In genomic region chr12:13981296-13981962, GRCh38 we compare ENCODE assay signal across 10 cellular contexts. TPM values are rescaled to one million over a fixed set of nuclear protein-coding genes. Genes with fewer than 3 reads are reported as not detected.
DNase-seq lines count a peak whose midpoint lies in the region; ATAC-seq and TF ChIP-seq lines count a peak whose summit lies in the region.
"Had no signal": no experiment of that assay in that cellular context is flagged by ENCODE, and none has a peak within 500 bp of the region (broad histone marks: within the 10 kb centered on the region; RNA-seq: fewer than 3 reads in every experiment).

TSS of gene GRIN2B (minus strand) at chr12:13981602. CDS start at chr12:13866208, 115,394 bp downstream.

- H3K9me3 ChIP-seq in iPS-18c (ENCODE audit: control insufficient read depth, insufficient read depth, low read length), result no peaks in the 10 kb centered on the region
- no peaks in the 10 kb centered on the region for H3K9me3 ChIP-seq in skeletal muscle satellite cell (replicated peaks; ENCODE audit: low read length)

- peaks cover 3% of the 10 kb centered on the region for H3K4me1 ChIP-seq in skeletal muscle satellite cell (ENCODE audit: control insufficient read depth, insufficient read depth, low read length)

- H3K9ac ChIP-seq in skeletal muscle satellite cell (ENCODE audit: low read depth, low read length), result no peak within 1 kb of the TSS
- H3K9ac ChIP-seq: KMS-11 had no signal

- 1 to 4% methylated on average over 37 of the region's 37 CpGs for WGBS in lower leg skin, 2 donors

- no peak for TF ChIP-seq CTCF in lower leg skin (IDR thresholded peaks at IDR 0.05)

- no peak for TF ChIP-seq POLR2A in lower leg skin (IDR thresholded peaks at IDR 0.05)

- DNase-seq in NCI-H1417 (lab: John Stamatoyannopoulos, UW) (peak; percentile 17 to 63 (median 46)), NCI-H1417 treated with DMSO at 0.1 percent for 48 hours (lab: John Stamatoyannopoulos, UW) (no peak), SW480 (ENCODE audit: low spot score) (peak; percentile 44), COLO668 (lab: John Stamatoyannopoulos, UW; ENCODE audit: unreplicated experiment) (no peak), lower leg skin (ENCODE audit: low spot score in 2 of 2) (no peak)
- DNase-seq: activated CD4-positive, alpha-beta T cell treated with anti-CD3 and anti-CD28 coated beads, Interleukin-2, amount 50 U/mL, for 1 hour had no signal

- H3K27me3 ChIP-seq in skeletal muscle satellite cell (ENCODE audit: control insufficient read depth, insufficient read depth, low read length), result peaks cover 37% of the 10 kb centered on the region

- H3K4me3 ChIP-seq in iPS-18c (ENCODE audit: insufficient read depth, low read depth, low read length), result peak within 1 kb of the TSS; percentile 71
- no peak within 1 kb of the TSS for H3K4me3 ChIP-seq in skeletal muscle satellite cell (ENCODE audit: low read length)
- no peak within 1 kb of the TSS for H3K4me3 ChIP-seq in lower leg skin (ENCODE audit: low read depth, poor library complexity, severe bottlenecking)

- peak within 1 kb of the TSS; percentile 37 for H3K4me2 ChIP-seq in skeletal muscle satellite cell (ENCODE audit: low read length)
- H3K4me2 ChIP-seq: KMS-11 had no signal

- intact Hi-C loops in lower leg skin (cut with DNase I; ENCODE audit: low total_unique reads), result no loop called here

- ATAC-seq in GM21825 (IDR thresholded peaks at IDR 0.05; ENCODE audit: unreplicated experiment), result no peak

- H3K36me3 ChIP-seq in skeletal muscle satellite cell (ENCODE audit: insufficient read depth, low read length), result no peaks in the 10 kb centered on the region

RNA-seq across cellular contexts. Expression of gene GRIN2B, which starts in this region (rescaled TPM):
- not detected in 2 replicates for total RNA-seq in skeletal muscle satellite cell (2012; rRNA removed)
- under 1 TPM; under 0.01 to 0.34 (median 0.04) TPM for total RNA-seq in lower leg skin

Comparison
In these comparisons a context has a peak if more than half of its experiments do, and no peak if none do; other contexts are left out.
1. DNase-seq: peak in NCI-H1417 (3 of 3) and SW480 (single experiment); none in NCI-H1417 treated with DMSO at 0.1 percent for 48 hours (single experiment), COLO668 (single experiment) and lower leg skin (0 of 2).